In the genomic region with DNA sequence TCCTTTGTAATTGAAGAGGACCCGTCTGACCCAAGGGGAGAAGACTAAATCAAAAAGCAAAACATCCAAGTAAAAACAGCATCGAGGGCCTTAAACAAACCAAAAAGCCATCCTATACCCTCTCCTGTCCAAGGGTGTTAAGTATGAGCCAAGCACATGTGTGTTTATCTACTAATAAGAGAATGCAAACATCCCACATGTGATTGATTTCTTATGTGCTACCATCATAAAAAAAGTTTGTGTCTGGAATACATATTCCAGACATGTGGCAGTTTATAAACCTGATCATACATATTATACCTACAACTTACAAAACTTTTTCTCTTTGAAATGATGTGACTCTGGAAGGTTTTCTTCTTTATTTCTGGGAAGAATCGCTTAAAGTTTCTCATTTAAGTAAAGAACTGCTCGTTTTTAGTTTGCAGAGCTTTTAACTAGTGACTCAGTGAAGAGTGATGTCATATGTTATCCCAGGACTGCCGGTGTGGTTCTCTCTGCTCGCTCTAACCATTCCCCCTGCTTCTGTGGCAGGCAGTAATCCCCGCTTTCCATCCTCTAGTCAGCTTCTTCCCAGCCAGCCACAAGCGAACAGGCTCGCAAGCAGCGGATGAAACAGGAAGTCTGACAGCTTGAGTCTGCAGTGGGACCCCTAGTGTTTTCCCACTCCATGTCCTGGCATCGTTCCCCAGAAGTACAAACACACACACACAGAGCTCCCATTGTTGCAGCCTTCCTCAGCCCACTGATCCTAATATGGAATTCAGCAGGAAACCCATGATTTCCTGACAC, we compare ENCODE assay signal across 8 cellular contexts. TPM values are rescaled to one million over a fixed set of nuclear protein-coding genes. Genes with fewer than 3 reads are reported as not detected.
DNase-seq lines count a peak whose midpoint lies in the region; ATAC-seq, FAIRE-seq and TF ChIP-seq lines count a peak whose summit lies in the region.

No MANE protein-coding gene starts in this region.

- DNase-seq in A549 (ENCODE audit: low read depth in 1 of 2, low spot score in 1 of 2) = peak in 1 of 2 experiments; percentile 37
- DNase-seq in SK-N-MC (ENCODE audit: low read depth, low spot score) = peak; percentile 85
- DNase-seq in foreskin keratinocyte = peak; percentile 43 to 79
- peak; percentile 77 for DNase-seq in neural progenitor cell (ENCODE audit: low spot score)
- no peak for DNase-seq in NCI-H187 treated with DMSO at 0.1 percent for 48 hours (lab: John Stamatoyannopoulos, UW)

- H3K9ac ChIP-seq in HUES6 (ENCODE audit: low read length) = no peak overlapping the region
- peak overlapping the region; percentile 69 for H3K9ac ChIP-seq in SK-N-MC (ENCODE audit: insufficient read length)
- H3K9ac ChIP-seq in neural progenitor cell = no peak overlapping the region

- peak overlapping the region; percentile 89 for H2AFZ ChIP-seq in neural progenitor cell (replicated peaks)

- H3K4me2 ChIP-seq in A549 (peak overlapping the region; percentile 59), neural progenitor cell (peak overlapping the region; percentile 74)

- POLR2A ChIA-PET in A549 (lab: Yijun Ruan, JAX) = no interaction called here

- no peaks in the 10 kb centered on the region for H4K20me1 ChIP-seq in neural progenitor cell (ENCODE audit: low read depth)

- H3K27ac ChIP-seq in A549 = no peak overlapping the region
- H3K27ac ChIP-seq in HUES6 (ENCODE audit: low read depth, low read length) = no peak overlapping the region; the same call in 1 of the 2 replicates
- peak overlapping the region; percentile 89 for H3K27ac ChIP-seq in SK-N-MC
- peak overlapping the region; percentile 78 for H3K27ac ChIP-seq in foreskin keratinocyte
- H3K27ac ChIP-seq in neural progenitor cell = peak overlapping the region; percentile 38

- H3K27ac Mint-ChIP-seq in neural progenitor cell = no peak overlapping the region

- TF ChIP-seq CTCF in A549 (IDR thresholded peaks at IDR 0.05) (no peak), foreskin keratinocyte (conservative IDR thresholded peaks at IDR 0.05) (no peak), neural progenitor cell (IDR thresholded peaks at IDR 0.05) (no peak)

- no peak overlapping the region for H3K4me3 Mint-ChIP-seq in neural progenitor cell

- H3K4me1 ChIP-seq in A549 (no peaks in the 10 kb centered on the region), HUES6 (ENCODE audit: control insufficient read depth, insufficient read depth, low read length) (peaks cover 12% of the 10 kb centered on the region), foreskin keratinocyte (peaks cover 28% of the 10 kb centered on the region), neural progenitor cell (peaks cover 19% of the 10 kb centered on the region)

- TF ChIP-seq POLR2A in A549 (IDR thresholded peaks at IDR 0.05; ENCODE audit: low read length) (no peak), GM18505 (IDR thresholded peaks at IDR 0.05; ENCODE audit: borderline replicate concordance, extremely low read depth, insufficient read depth, insufficient read length) (no peak)

- ATAC-seq in A549 = peak; percentile 81 to 87
- ATAC-seq in foreskin keratinocyte = peak; percentile 91
- ATAC-seq in GM21576 (IDR thresholded peaks at IDR 0.05; ENCODE audit: unreplicated experiment) = no peak
- ATAC-seq in GM18505 (IDR thresholded peaks at IDR 0.05; ENCODE audit: unreplicated experiment) = no peak

- H3K9me3 ChIP-seq in A549 = no peaks in the 10 kb centered on the region
- no peaks in the 10 kb centered on the region for H3K9me3 ChIP-seq in HUES6 (ENCODE audit: control insufficient read depth, insufficient read depth, low read depth, low read length)
- H3K9me3 ChIP-seq in SK-N-MC (ENCODE audit: low read depth, low read length) = no peaks in the 10 kb centered on the region
- H3K9me3 ChIP-seq in neural progenitor cell (ENCODE audit: low read depth) = no peaks in the 10 kb centered on the region

- no peaks in the 10 kb centered on the region for H3K27me3 Mint-ChIP-seq in neural progenitor cell (ENCODE audit: insufficient read depth, low read depth)

- H3K4me1 Mint-ChIP-seq in neural progenitor cell = peaks cover 6% of the 10 kb centered on the region

- H3K4me3 ChIP-seq in A549 = peak overlapping the region; percentile 14; the same call in 1 of the 3 replicates
- peak overlapping the region; percentile 37 for H3K4me3 ChIP-seq in HUES6 (ENCODE audit: low read depth, low read length)
- peak overlapping the region; percentile 80 for H3K4me3 ChIP-seq in SK-N-MC
- H3K4me3 ChIP-seq in neural progenitor cell = peak overlapping the region; percentile 35

- WGBS in A549 (ENCODE audit: missing lambda C conversion rate) = 5% methylated on average over 11 of the region's 11 CpGs

- FAIRE-seq in A549 (lab: Jason Lieb, UNC) = no peak

- H3K27me3 ChIP-seq in HUES6 (ENCODE audit: control insufficient read depth, insufficient read depth, low read length) = no peaks in the 10 kb centered on the region
- H3K27me3 ChIP-seq in foreskin keratinocyte = no peaks in the 10 kb centered on the region
- H3K27me3 ChIP-seq in neural progenitor cell = no peaks in the 10 kb centered on the region

- CTCF ChIA-PET in A549 (lab: Yijun Ruan, JAX) = interaction anchor here (0.7 kb wide), 1 partner anchor 1167 kb away, joined by 4 read pairs; no protein-coding TSS in a partner anchor

- H3K79me2 ChIP-seq in neural progenitor cell (ENCODE audit: low read depth) = no peaks in the 10 kb centered on the region

- no peaks in the 10 kb centered on the region for H3K9me3 Mint-ChIP-seq in neural progenitor cell

- no peaks in the 10 kb centered on the region for H3K36me3 ChIP-seq in HUES6 (ENCODE audit: control insufficient read depth, insufficient read depth, low read length)
- H3K36me3 ChIP-seq in SK-N-MC (ENCODE audit: insufficient read depth, low read length) = no peaks in the 10 kb centered on the region
- H3K36me3 ChIP-seq in neural progenitor cell = no peaks in the 10 kb centered on the region

- TF ChIP-seq RAD21 in A549 (conservative IDR thresholded peaks at IDR 0.05 in 1 of 2, IDR thresholded peaks at IDR 0.05 in 1 of 2) = no peak

- H3K36me3 Mint-ChIP-seq in neural progenitor cell = no peaks in the 10 kb centered on the region

- peaks cover 18% of the 10 kb centered on the region for H3F3A ChIP-seq in neural progenitor cell (ENCODE audit: low read depth)

- TF ChIP-seq EP300 in A549 (IDR thresholded peaks at IDR 0.05) = no peak

TF ChIP-seq in A549, 52 proteins besides CTCF, POLR2A, EP300 and RAD21:
- TF ChIP-seq SMC3 (IDR thresholded peaks at IDR 0.05) = no peak
- no peak for TF ChIP-seq CBX2 (IDR thresholded peaks at IDR 0.05; ENCODE audit: borderline replicate concordance, low read depth)
- no peak for TF ChIP-seq KDM5A (IDR thresholded peaks at IDR 0.05)
- TF ChIP-seq, protein P1, sequence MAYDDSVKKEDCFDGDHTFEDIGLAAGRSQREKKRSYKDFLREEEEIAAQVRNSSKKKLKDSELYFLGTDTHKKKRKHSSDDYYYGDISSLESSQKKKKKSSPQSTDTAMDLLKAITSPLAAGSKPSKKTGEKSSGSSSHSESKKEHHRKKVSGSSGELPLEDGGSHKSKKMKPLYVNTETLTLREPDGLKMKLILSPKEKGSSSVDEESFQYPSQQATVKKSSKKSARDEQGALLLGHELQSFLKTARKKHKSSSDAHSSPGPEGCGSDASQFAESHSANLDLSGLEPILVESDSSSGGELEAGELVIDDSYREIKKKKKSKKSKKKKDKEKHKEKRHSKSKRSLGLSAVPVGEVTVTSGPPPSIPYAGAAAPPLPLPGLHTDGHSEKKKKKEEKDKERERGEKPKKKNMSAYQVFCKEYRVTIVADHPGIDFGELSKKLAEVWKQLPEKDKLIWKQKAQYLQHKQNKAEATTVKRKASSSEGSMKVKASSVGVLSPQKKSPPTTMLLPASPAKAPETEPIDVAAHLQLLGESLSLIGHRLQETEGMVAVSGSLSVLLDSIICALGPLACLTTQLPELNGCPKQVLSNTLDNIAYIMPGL (CRISPR knock-in tag; IDR thresholded peaks at IDR 0.05; ENCODE audit: borderline replicate concordance) = no peak
- TF ChIP-seq HEYL (CRISPR knock-in tag; IDR thresholded peaks at IDR 0.05) = no peak
- no peak for TF ChIP-seq ZFP36 (IDR thresholded peaks at IDR 0.05; ENCODE audit: borderline replicate concordance, partially characterized antibody)
- no peak for TF ChIP-seq CBX8 (IDR thresholded peaks at IDR 0.05)
- TF ChIP-seq CEBPB (IDR thresholded peaks at IDR 0.05) = no peak
- no peak for TF ChIP-seq HOXB13 (CRISPR knock-in tag; IDR thresholded peaks at IDR 0.05; ENCODE audit: low read depth)
- TF ChIP-seq JUN (IDR thresholded peaks at IDR 0.05) = no peak
- no peak for TF ChIP-seq MAFK (IDR thresholded peaks at IDR 0.05; ENCODE audit: partially characterized antibody)
- TF ChIP-seq, protein P2, sequence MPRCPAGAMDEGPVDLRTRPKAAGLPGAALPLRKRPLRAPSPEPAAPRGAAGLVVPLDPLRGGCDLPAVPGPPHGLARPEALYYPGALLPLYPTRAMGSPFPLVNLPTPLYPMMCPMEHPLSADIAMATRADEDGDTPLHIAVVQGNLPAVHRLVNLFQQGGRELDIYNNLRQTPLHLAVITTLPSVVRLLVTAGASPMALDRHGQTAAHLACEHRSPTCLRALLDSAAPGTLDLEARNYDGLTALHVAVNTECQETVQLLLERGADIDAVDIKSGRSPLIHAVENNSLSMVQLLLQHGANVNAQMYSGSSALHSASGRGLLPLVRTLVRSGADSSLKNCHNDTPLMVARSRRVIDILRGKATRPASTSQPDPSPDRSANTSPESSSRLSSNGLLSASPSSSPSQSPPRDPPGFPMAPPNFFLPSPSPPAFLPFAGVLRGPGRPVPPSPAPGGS (IDR thresholded peaks at IDR 0.05) = no peak
- no peak for TF ChIP-seq MYC (IDR thresholded peaks at IDR 0.05; ENCODE audit: borderline replicate concordance, low read length)
- TF ChIP-seq RARB (CRISPR knock-in tag; IDR thresholded peaks at IDR 0.05) = no peak
- no peak for TF ChIP-seq EHF (CRISPR knock-in tag; IDR thresholded peaks at IDR 0.05)
- no peak for TF ChIP-seq ZNF302 (CRISPR knock-in tag; IDR thresholded peaks at IDR 0.05)
- no peak for TF ChIP-seq POLR2AphosphoS2 (conservative IDR thresholded peaks at IDR 0.05; ENCODE audit: low read length)
TF ChIP-seq in A549: peak in this region for 0.

RNA-seq across cellular contexts. Expression of a gene that starts 0.4 kb away (rescaled TPM):
- not detected in 2 replicates for polyA plus RNA-seq in A549 (2011; rRNA removed)
- not detected in 2 replicates for polyA plus RNA-seq in A549 (2012; cell fraction: cytosol; rRNA removed)
- polyA plus RNA-seq in A549 (2012; cell fraction: nucleus; rRNA removed) = not detected in 2 replicates
- not detected in 3 replicates for polyA plus RNA-seq in A549 (2017; fragmentation: RNase III; extraction: RNeasy Plus Mini Kit Qiagen cat#74134 plus additional on column Dnase treatment)
- not detected in 2 replicates for polyA minus RNA-seq in A549 (2011; rRNA and poly(A)+ RNA removed)
- 0.07 TPM in 1 of 2 replicates, not detected in the other for total RNA-seq in foreskin keratinocyte
- 0.03 and 0.11 TPM in 2 replicates for polyA plus RNA-seq in foreskin keratinocyte
- total RNA-seq in neural progenitor cell (ENCODE audit: low replicate concordance) = not detected in 2 replicates

Comparison
In these comparisons a context has a peak if more than half of its experiments do, and no peak if none do; other contexts are left out.
1. ATAC-seq: peak in A549 (2 of 2) and foreskin keratinocyte (single experiment); none in GM21576 (single experiment) and GM18505 (single experiment).
2. H3K27ac ChIP-seq: peak in SK-N-MC (single experiment), foreskin keratinocyte (single experiment) and neural progenitor cell (single experiment); none in A549 (0 of 2) and HUES6 (single experiment).
3. H3K4me3 ChIP-seq: peak in every context shown above with its lines; median percentile 80 in SK-N-MC; 37 in HUES6; 35 in neural progenitor cell; 14 in A549.